8 cellular contexts compared by ENCODE assay signal in genomic region chr4:113146876-113147358, GRCh38.
DNase-seq lines count a peak whose midpoint lies in the region; ATAC-seq, FAIRE-seq and TF ChIP-seq lines count a peak whose summit lies in the region.

No MANE protein-coding gene starts in this region.

- TF ChIP-seq CTCF in A549 (IDR thresholded peaks at IDR 0.05) (no peak), choroid plexus epithelial cell (conservative IDR thresholded peaks at IDR 0.05; ENCODE audit: low read depth, low read length) (no peak)

- H3K36me3 ChIP-seq in effector memory CD4-positive, alpha-beta T cell (ENCODE audit: control insufficient read depth, insufficient read depth, low read length), result no peaks in the 10 kb centered on the region

- peaks cover 22% of the 10 kb centered on the region for H3K4me1 ChIP-seq in A549
- no peaks in the 10 kb centered on the region for H3K4me1 ChIP-seq in effector memory CD4-positive, alpha-beta T cell (ENCODE audit: control insufficient read depth, insufficient read depth, low read length, poor library complexity, severe bottlenecking)

- peak overlapping the region; percentile 86 for H3K4me2 ChIP-seq in A549

- FAIRE-seq in A549 (lab: Jason Lieb, UNC), result no peak

- no peaks in the 10 kb centered on the region for H3K9me3 ChIP-seq in A549
- H3K9me3 ChIP-seq in effector memory CD4-positive, alpha-beta T cell (ENCODE audit: control insufficient read depth, low read length), result no peaks in the 10 kb centered on the region

- TF ChIP-seq EP300 in A549 (IDR thresholded peaks at IDR 0.05), result no peak

- peaks cover 0 to 3% (median 0%) of the 10 kb centered on the region in 7 donors for H3K9me3 Mint-ChIP-seq in naive B cell

- H3K27me3 Mint-ChIP-seq in naive B cell, result peaks cover 0 to 5% (median 0%) of the 10 kb centered on the region in 3 donors

- peak overlapping the region in 7 of 8 donors; percentile 11 to 82 (median 70) for H3K4me3 Mint-ChIP-seq in naive B cell

- H3K27me3 ChIP-seq in effector memory CD4-positive, alpha-beta T cell (replicated peaks; ENCODE audit: control insufficient read depth, insufficient read depth, low read length, poor library complexity, severe bottlenecking), result no peaks in the 10 kb centered on the region

- ATAC-seq in A549 (peak in 1 of 2 experiments; percentile 67; a peak in 3 of 6 replicates), GM19351 (IDR thresholded peaks at IDR 0.05; ENCODE audit: unreplicated experiment) (peak; percentile 88), HG03432 (IDR thresholded peaks at IDR 0.05; ENCODE audit: unreplicated experiment) (peak; percentile 92), naive B cell (ENCODE audit: low read depth in 2 of 2) (no peak)

- no peak for DNase-seq in A549 (ENCODE audit: low read depth in 1 of 2, low spot score in 1 of 2)
- DNase-seq in choroid plexus epithelial cell (ENCODE audit: low read depth), result peak; percentile 28
- DNase-seq in naive B cell, result no peak
- DNase-seq in Kasumi-1 (lab: John Stamatoyannopoulos, UW), result no peak
- no peak for DNase-seq in effector memory CD4-positive, alpha-beta T cell
- DNase-seq in COR-L47 (lab: John Stamatoyannopoulos, UW), result no peak

- H3K4me3 ChIP-seq in A549, result 0 out of 3 replicates have a peak overlapping the region, but pooled peaks have one; percentile 21
- H3K4me3 ChIP-seq in choroid plexus epithelial cell (ENCODE audit: low read depth, low read length), result peak overlapping the region; percentile 43
- H3K4me3 ChIP-seq in effector memory CD4-positive, alpha-beta T cell (ENCODE audit: insufficient read depth, low read depth, low read length, poor library complexity, severe bottlenecking), result no peak overlapping the region

- peak overlapping the region; percentile 44 to 68; a peak in 5 of 6 replicates for H3K27ac ChIP-seq in A549
- no peak overlapping the region for H3K27ac ChIP-seq in effector memory CD4-positive, alpha-beta T cell (ENCODE audit: insufficient read depth, low read length, poor library complexity, severe bottlenecking)

- TF ChIP-seq RAD21 in A549 (conservative IDR thresholded peaks at IDR 0.05 in 1 of 2, IDR thresholded peaks at IDR 0.05 in 1 of 2), result no peak

- no peaks in the 10 kb centered on the region for H3K4me1 Mint-ChIP-seq in naive B cell

- no peaks in the 10 kb centered on the region for H3K36me3 Mint-ChIP-seq in naive B cell

- 50% methylated on average over 10 of the region's 10 CpGs for WGBS in A549 (ENCODE audit: missing lambda C conversion rate)

- H3K27ac Mint-ChIP-seq in naive B cell, result peak overlapping the region in 3 of 6 donors; percentile 22 to 97 (median 54)

- CTCF ChIA-PET in A549 (lab: Yijun Ruan, JAX), result interaction anchor here (0.7 kb wide), 1 partner anchor 61 kb away, joined by 3 read pairs; no protein-coding TSS in a partner anchor

- POLR2A ChIA-PET in A549 (lab: Yijun Ruan, JAX), result no interaction called here

- TF ChIP-seq POLR2A in A549 (IDR thresholded peaks at IDR 0.05; ENCODE audit: low read length), result no peak

TF ChIP-seq in A549, 52 proteins besides CTCF, POLR2A, EP300 and RAD21:
- TF ChIP-seq REST (IDR thresholded peaks at IDR 0.05) (no peak), NPAS2 (CRISPR knock-in tag; IDR thresholded peaks at IDR 0.05; ENCODE audit: borderline replicate concordance) (no peak), HOXB5 (CRISPR knock-in tag; IDR thresholded peaks at IDR 0.05) (no peak), SMC3 (IDR thresholded peaks at IDR 0.05) (no peak), HDAC2 (IDR thresholded peaks at IDR 0.05) (no peak), EHMT2 (IDR thresholded peaks at IDR 0.05; ENCODE audit: low read depth) (no peak), CEBPB (IDR thresholded peaks at IDR 0.05) (no peak), ESRRA (IDR thresholded peaks at IDR 0.05; ENCODE audit: borderline replicate concordance, low read length) (no peak), USF2 (IDR thresholded peaks at IDR 0.05) (no peak), ATOH8 (CRISPR knock-in tag; IDR thresholded peaks at IDR 0.05; ENCODE audit: low read depth) (no peak)

Comparison
In these comparisons a context has a peak if more than half of its experiments do, and no peak if none do; other contexts are left out.
1. ATAC-seq: peak in GM19351 (single experiment) and HG03432 (single experiment); none in naive B cell (0 of 2).